ENCODE assay signal across 9 cellular contexts in the genomic region with DNA sequence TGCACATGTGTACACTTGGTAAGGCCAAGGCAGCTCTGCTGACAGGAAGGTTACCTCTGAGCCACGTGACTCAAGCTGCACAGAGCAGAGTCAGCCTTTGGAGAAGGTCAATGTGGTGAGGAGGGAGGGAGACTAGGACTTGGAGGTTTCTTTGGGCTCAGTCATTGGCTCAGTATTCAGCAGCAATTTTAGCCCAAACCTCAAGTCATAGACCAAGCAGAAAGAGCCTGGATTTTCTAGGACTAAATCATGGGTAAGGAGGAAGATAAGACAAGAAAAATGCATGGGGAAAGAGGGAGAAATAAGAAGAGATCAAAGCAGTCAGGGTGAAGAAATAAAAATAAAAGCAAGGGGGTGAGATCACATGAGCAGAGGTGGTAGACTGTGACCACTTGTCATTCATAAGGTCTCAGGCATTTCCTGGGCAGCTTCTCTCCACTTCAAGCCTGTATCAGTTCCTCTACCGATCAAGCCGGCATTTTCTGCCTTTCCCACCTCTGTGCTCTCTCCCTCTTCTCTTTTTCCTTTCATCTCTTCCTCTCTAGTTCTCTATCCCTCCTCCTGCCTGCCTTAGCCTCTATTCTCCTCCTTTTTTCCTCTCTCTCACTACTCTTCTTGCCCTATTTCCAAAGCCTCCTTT. TPM values are rescaled to one million over a fixed set of nuclear protein-coding genes. Genes with fewer than 3 reads are reported as not detected.
DNase-seq lines count a peak whose midpoint lies in the region; ATAC-seq, FAIRE-seq and TF ChIP-seq lines count a peak whose summit lies in the region.
"Had no signal": no experiment of that assay in that cellular context is flagged by ENCODE, and none has a peak within 500 bp of the region (broad histone marks: within the 10 kb centered on the region; RNA-seq: fewer than 3 reads in every experiment).

No MANE protein-coding gene starts in this region.

- no peak overlapping the region for H3K4me3 Mint-ChIP-seq in astrocyte (ENCODE audit: unreplicated experiment)

- no peaks in the 10 kb centered on the region for H3K79me2 ChIP-seq in astrocyte (ENCODE audit: insufficient read depth, low read length)

- peak overlapping the region; percentile 2 for H2AFZ ChIP-seq in astrocyte (ENCODE audit: low read depth, low read length)

- peak; percentile 81 for ATAC-seq in GM19397 (IDR thresholded peaks at IDR 0.05; ENCODE audit: unreplicated experiment)
- peak; percentile 82 for ATAC-seq in HG03135 (IDR thresholded peaks at IDR 0.05; ENCODE audit: unreplicated experiment)
- ATAC-seq in heart right ventricle = no peak
- ATAC-seq in SK-N-SH treated with all-trans-retinoic acid at 6 μM for 48 hours = no peak

- H3K36me3 ChIP-seq in astrocyte (ENCODE audit: insufficient read depth, low read length) (no peaks in the 10 kb centered on the region), heart right ventricle (no peaks in the 10 kb centered on the region)
- H3K36me3 ChIP-seq: lower lobe of right lung had no signal

- H3K9me3 ChIP-seq in astrocyte (ENCODE audit: insufficient read depth, low read depth, low read length) (no peaks in the 10 kb centered on the region), heart right ventricle (peaks cover 0 to 4% (median 0%) of the 10 kb centered on the region in 11 donors)
- H3K9me3 ChIP-seq: lower lobe of right lung had no signal

- no peak overlapping the region for H3K9ac ChIP-seq in astrocyte (ENCODE audit: low read length)

- H3K27ac Mint-ChIP-seq in astrocyte (ENCODE audit: unreplicated experiment) = no peak overlapping the region

- peaks cover 3% of the 10 kb centered on the region for H3K9me3 Mint-ChIP-seq in astrocyte (ENCODE audit: unreplicated experiment)

- peaks cover 14% of the 10 kb centered on the region for H3K4me1 Mint-ChIP-seq in astrocyte (ENCODE audit: low read depth, unreplicated experiment)

- no peaks in the 10 kb centered on the region for H3K27me3 Mint-ChIP-seq in astrocyte (ENCODE audit: low read depth, unreplicated experiment)

- H4K20me1 ChIP-seq in astrocyte (ENCODE audit: insufficient read depth, low read length) = no peaks in the 10 kb centered on the region

- H3K4me1 ChIP-seq in astrocyte (ENCODE audit: insufficient read depth, low read length) (peaks cover 11% of the 10 kb centered on the region), heart right ventricle (no peaks in the 10 kb centered on the region)
- H3K4me1 ChIP-seq: lower lobe of right lung had no signal

- WGBS in heart right ventricle, 2 donors = 76 to 80% methylated on average over 3 of the region's 3 CpGs

- H3K27me3 ChIP-seq in astrocyte (ENCODE audit: insufficient read depth, low read length) (no peaks in the 10 kb centered on the region), heart right ventricle (no peaks in the 10 kb centered on the region)

- no peaks in the 10 kb centered on the region for H3K36me3 Mint-ChIP-seq in astrocyte (ENCODE audit: low read depth, unreplicated experiment)

- peak overlapping the region; percentile 47 for H3K4me2 ChIP-seq in astrocyte (ENCODE audit: low read length)

- H3K27ac ChIP-seq in astrocyte (ENCODE audit: low read depth, low read length) (peak overlapping the region; percentile 7), heart right ventricle (no peak overlapping the region)
- H3K27ac ChIP-seq: lower lobe of right lung had no signal

- intact Hi-C loops in heart right ventricle (cut with DNase I) = no loop called here

- H3K4me3 ChIP-seq in GM12864 (ENCODE audit: low read depth, low read length) = no peak overlapping the region
- H3K4me3 ChIP-seq in astrocyte (ENCODE audit: insufficient read depth, low read depth, low read length) = no peak overlapping the region
- H3K4me3 ChIP-seq in heart right ventricle = no peak overlapping the region
- H3K4me3 ChIP-seq: lower lobe of right lung had no signal

- TF ChIP-seq CTCF in GM12864 (IDR thresholded peaks at IDR 0.05; ENCODE audit: low read depth, low read length, missing control alignments) (no peak), astrocyte (IDR thresholded peaks at IDR 0.05; ENCODE audit: insufficient read depth, low read depth, low read length) (no peak), heart right ventricle (IDR thresholded peaks at IDR 0.05) (no peak)

- DNase-seq in GM12864 (ENCODE audit: low read depth) (peak; percentile 58), astrocyte (ENCODE audit: low read depth) (peak; percentile 17), heart right ventricle (no peak), DMS 273 treated with DMSO at 0.1 percent for 48 hours (lab: John Stamatoyannopoulos, UW) (no peak)
- DNase-seq in stimulated activated CD4-positive, alpha-beta T cell treated with anti-CD3 and anti-CD28 coated beads, Interleukin-2, amount 100 ng/mL, for 48 hours = no peak
- DNase-seq: lower lobe of right lung had no signal

- no peak for FAIRE-seq in astrocyte (lab: Jason Lieb, UNC)

TF ChIP-seq in SK-N-SH treated with all-trans-retinoic acid at 6 μM for 48 hours, 23 proteins besides CTCF, POLR2A, EP300 and RAD21 (continues in another document):
- TF ChIP-seq, protein P1, sequence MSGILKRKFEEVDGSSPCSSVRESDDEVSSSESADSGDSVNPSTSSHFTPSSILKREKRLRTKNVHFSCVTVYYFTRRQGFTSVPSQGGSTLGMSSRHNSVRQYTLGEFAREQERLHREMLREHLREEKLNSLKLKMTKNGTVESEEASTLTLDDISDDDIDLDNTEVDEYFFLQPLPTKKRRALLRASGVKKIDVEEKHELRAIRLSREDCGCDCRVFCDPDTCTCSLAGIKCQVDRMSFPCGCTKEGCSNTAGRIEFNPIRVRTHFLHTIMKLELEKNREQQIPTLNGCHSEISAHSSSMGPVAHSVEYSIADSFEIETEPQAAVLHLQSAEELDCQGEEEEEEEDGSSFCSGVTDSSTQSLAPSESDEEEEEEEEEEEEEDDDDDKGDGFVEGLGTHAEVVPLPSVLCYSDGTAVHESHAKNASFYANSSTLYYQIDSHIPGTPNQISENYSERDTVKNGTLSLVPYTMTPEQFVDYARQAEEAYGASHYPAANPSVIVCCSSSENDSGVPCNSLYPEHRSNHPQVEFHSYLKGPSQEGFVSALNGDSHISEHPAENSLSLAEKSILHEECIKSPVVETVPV (CRISPR knock-in tag; IDR thresholded peaks at IDR 0.05) = no peak
- TF ChIP-seq ZC3H10 (CRISPR knock-in tag; IDR thresholded peaks at IDR 0.05) (no peak), TCF4 (CRISPR knock-in tag; IDR thresholded peaks at IDR 0.05; ENCODE audit: borderline replicate concordance) (no peak), BACH2 (CRISPR knock-in tag; IDR thresholded peaks at IDR 0.05; ENCODE audit: borderline replicate concordance) (no peak), ARNTL (CRISPR knock-in tag; IDR thresholded peaks at IDR 0.05; ENCODE audit: borderline replicate concordance, low read depth) (no peak), ISL1 (CRISPR knock-in tag; IDR thresholded peaks at IDR 0.05) (no peak), SNAI2 (CRISPR knock-in tag; IDR thresholded peaks at IDR 0.05) (no peak), GLIS3 (CRISPR knock-in tag; IDR thresholded peaks at IDR 0.05) (no peak), ZFP3 (CRISPR knock-in tag; IDR thresholded peaks at IDR 0.05) (no peak), OSR1 (CRISPR knock-in tag; IDR thresholded peaks at IDR 0.05) (no peak), ZNF70 (CRISPR knock-in tag; IDR thresholded peaks at IDR 0.05) (no peak), TOX (CRISPR knock-in tag; IDR thresholded peaks at IDR 0.05; ENCODE audit: borderline replicate concordance) (no peak)
- TF ChIP-seq, protein P2, sequence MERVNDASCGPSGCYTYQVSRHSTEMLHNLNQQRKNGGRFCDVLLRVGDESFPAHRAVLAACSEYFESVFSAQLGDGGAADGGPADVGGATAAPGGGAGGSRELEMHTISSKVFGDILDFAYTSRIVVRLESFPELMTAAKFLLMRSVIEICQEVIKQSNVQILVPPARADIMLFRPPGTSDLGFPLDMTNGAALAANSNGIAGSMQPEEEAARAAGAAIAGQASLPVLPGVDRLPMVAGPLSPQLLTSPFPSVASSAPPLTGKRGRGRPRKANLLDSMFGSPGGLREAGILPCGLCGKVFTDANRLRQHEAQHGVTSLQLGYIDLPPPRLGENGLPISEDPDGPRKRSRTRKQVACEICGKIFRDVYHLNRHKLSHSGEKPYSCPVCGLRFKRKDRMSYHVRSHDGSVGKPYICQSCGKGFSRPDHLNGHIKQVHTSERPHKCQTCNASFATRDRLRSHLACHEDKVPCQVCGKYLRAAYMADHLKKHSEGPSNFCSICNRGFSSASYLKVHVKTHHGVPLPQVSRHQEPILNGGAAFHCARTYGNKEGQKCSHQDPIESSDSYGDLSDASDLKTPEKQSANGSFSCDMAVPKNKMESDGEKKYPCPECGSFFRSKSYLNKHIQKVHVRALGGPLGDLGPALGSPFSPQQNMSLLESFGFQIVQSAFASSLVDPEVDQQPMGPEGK (CRISPR knock-in tag; IDR thresholded peaks at IDR 0.05; ENCODE audit: borderline replicate concordance) = no peak
- TF ChIP-seq, protein P3, sequence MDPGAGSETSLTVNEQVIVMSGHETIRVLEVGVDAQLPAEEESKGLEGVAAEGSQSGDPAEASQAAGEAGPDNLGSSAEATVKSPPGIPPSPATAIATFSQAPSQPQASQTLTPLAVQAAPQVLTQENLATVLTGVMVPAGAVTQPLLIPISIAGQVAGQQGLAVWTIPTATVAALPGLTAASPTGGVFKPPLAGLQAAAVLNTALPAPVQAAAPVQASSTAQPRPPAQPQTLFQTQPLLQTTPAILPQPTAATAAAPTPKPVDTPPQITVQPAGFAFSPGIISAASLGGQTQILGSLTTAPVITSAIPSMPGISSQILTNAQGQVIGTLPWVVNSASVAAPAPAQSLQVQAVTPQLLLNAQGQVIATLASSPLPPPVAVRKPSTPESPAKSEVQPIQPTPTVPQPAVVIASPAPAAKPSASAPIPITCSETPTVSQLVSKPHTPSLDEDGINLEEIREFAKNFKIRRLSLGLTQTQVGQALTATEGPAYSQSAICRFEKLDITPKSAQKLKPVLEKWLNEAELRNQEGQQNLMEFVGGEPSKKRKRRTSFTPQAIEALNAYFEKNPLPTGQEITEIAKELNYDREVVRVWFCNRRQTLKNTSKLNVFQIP (CRISPR knock-in tag; IDR thresholded peaks at IDR 0.05; ENCODE audit: borderline replicate concordance, low read depth) = no peak
- TF ChIP-seq, protein P4, sequence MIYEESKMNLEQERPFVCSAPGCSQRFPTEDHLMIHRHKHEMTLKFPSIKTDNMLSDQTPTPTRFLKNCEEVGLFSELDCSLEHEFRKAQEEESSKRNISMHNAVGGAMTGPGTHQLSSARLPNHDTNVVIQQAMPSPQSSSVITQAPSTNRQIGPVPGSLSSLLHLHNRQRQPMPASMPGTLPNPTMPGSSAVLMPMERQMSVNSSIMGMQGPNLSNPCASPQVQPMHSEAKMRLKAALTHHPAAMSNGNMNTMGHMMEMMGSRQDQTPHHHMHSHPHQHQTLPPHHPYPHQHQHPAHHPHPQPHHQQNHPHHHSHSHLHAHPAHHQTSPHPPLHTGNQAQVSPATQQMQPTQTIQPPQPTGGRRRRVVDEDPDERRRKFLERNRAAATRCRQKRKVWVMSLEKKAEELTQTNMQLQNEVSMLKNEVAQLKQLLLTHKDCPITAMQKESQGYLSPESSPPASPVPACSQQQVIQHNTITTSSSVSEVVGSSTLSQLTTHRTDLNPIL (CRISPR knock-in tag; IDR thresholded peaks at IDR 0.05; ENCODE audit: low read depth) = no peak

RNA-seq across cellular contexts. Expression of a gene that starts 51.7 kb away (rescaled TPM):
- total RNA-seq in astrocyte = 34.8 and 45.8 TPM in 2 replicates
- total RNA-seq in heart right ventricle = 1 to 10 TPM; 1.8 to 9.7 (median 4.0) TPM
- polyA plus RNA-seq in heart right ventricle = 1 to 10 TPM; 2.8 to 3.6 TPM

Comparison
In these comparisons a context has a peak if more than half of its experiments do, and no peak if none do; other contexts are left out.
1. DNase-seq: peak in GM12864 (single experiment) and astrocyte (single experiment); none in heart right ventricle (0 of 2), stimulated activated CD4-positive, alpha-beta T cell treated with anti-CD3 and anti-CD28 coated beads, Interleukin-2, amount 100 ng/mL, for 48 hours (0 of 2) and DMS 273 treated with DMSO at 0.1 percent for 48 hours (single experiment).
2. ATAC-seq: peak in GM19397 (single experiment) and HG03135 (single experiment); none in heart right ventricle (0 of 8) and SK-N-SH treated with all-trans-retinoic acid at 6 μM for 48 hours (single experiment).